Comparison of ENCODE assay signal across 8 cellular contexts in genomic region chr6:30647802-30648460, GRCh38. TPM values are rescaled to one million over a fixed set of nuclear protein-coding genes. Genes with fewer than 3 reads are reported as not detected.
DNase-seq lines count a peak whose midpoint lies in the region; ATAC-seq and TF ChIP-seq lines count a peak whose summit lies in the region.

No MANE protein-coding gene starts in this region.

- peak overlapping the region; percentile 99 for H3K4me3 ChIP-seq in MM.1S (ENCODE audit: low read length)
- H3K4me3 ChIP-seq in ascending aorta = peak overlapping the region; percentile 89 to 96
- peak overlapping the region; percentile 99 for H3K4me3 ChIP-seq in kidney epithelial cell (ENCODE audit: low read depth, low read length)

- peak overlapping the region; percentile 77 for H2AFZ ChIP-seq in MM.1S (ENCODE audit: low read length)

- peaks cover 27% of the 10 kb centered on the region for H3K4me1 Mint-ChIP-seq in stimulated activated naive CD8-positive, alpha-beta T cell treated with anti-CD3 and anti-CD28 coated beads, Interleukin-15, amount 100 ng/mL, for 72 hours

- H3K9me3 ChIP-seq in MM.1S (replicated peaks; ENCODE audit: insufficient read depth, low read length) = no peaks in the 10 kb centered on the region
- no peaks in the 10 kb centered on the region for H3K9me3 ChIP-seq in ascending aorta

- H3K36me3 ChIP-seq in MM.1S (replicated peaks; ENCODE audit: insufficient read depth, low read length) (peaks cover 4% of the 10 kb centered on the region; the same call in 1 of the 2 replicates), ascending aorta (peaks cover 16 to 29% of the 10 kb centered on the region in 2 donors), kidney epithelial cell (ENCODE audit: control insufficient read depth, insufficient read depth, low read length) (peaks cover 2% of the 10 kb centered on the region)

- H3K4me3 Mint-ChIP-seq in stimulated activated naive CD8-positive, alpha-beta T cell treated with anti-CD3 and anti-CD28 coated beads, Interleukin-15, amount 100 ng/mL, for 72 hours = peak overlapping the region; percentile 91

- no peaks in the 10 kb centered on the region for H3K9me3 Mint-ChIP-seq in stimulated activated naive CD8-positive, alpha-beta T cell treated with anti-CD3 and anti-CD28 coated beads, Interleukin-15, amount 100 ng/mL, for 72 hours

- no peaks in the 10 kb centered on the region for H3K27me3 ChIP-seq in MM.1S (replicated peaks; ENCODE audit: insufficient read depth, low read length)
- H3K27me3 ChIP-seq in ascending aorta = no peaks in the 10 kb centered on the region
- H3K27me3 ChIP-seq in kidney epithelial cell (ENCODE audit: control insufficient read depth, insufficient read depth, low read length) = no peaks in the 10 kb centered on the region

- H4K20me1 ChIP-seq in MM.1S (ENCODE audit: insufficient read depth, low read length) = no peaks in the 10 kb centered on the region

- H3K9ac ChIP-seq in MM.1S (ENCODE audit: low read length) = peak overlapping the region; percentile 96

- H3K9me2 ChIP-seq in MM.1S (replicated peaks; ENCODE audit: insufficient read depth, low read length) = no peaks in the 10 kb centered on the region

- H3K27ac ChIP-seq in MM.1S (ENCODE audit: low read length) (peak overlapping the region; percentile 79), ascending aorta (peak overlapping the region; percentile 85 to 93)

- peak overlapping the region; percentile 93 for H3K4me2 ChIP-seq in MM.1S (ENCODE audit: low read depth, low read length)

- H3K27ac Mint-ChIP-seq in stimulated activated naive CD8-positive, alpha-beta T cell treated with anti-CD3 and anti-CD28 coated beads, Interleukin-15, amount 100 ng/mL, for 72 hours = peak overlapping the region; percentile 86 to 96

- DNase-seq in NCI-H2081 (lab: John Stamatoyannopoulos, UW) = peak; percentile 58 to 67
- no peak for DNase-seq in NCI-H2081 treated with DMSO at 0.1 percent for 48 hours (lab: John Stamatoyannopoulos, UW)
- DNase-seq in MM.1S = no peak
- DNase-seq in ascending aorta (ENCODE audit: low spot score in 2 of 2) = no peak
- no peak for DNase-seq in kidney epithelial cell (ENCODE audit: low read depth)
- no peak for DNase-seq in stimulated activated naive CD8-positive, alpha-beta T cell treated with anti-CD3 and anti-CD28 coated beads, Interleukin-15, amount 100 ng/mL, for 72 hours
- no peak for DNase-seq in NOMO-1 treated with dmso at 0.1 percent for 144 hours (lab: John Stamatoyannopoulos, UW; ENCODE audit: unreplicated experiment)
- DNase-seq in A172 (ENCODE audit: low spot score) = no peak

- peaks cover 42% of the 10 kb centered on the region for H3K79me2 ChIP-seq in MM.1S (ENCODE audit: low read length)

- H3F3A ChIP-seq in MM.1S (ENCODE audit: insufficient read depth, low read length) = peaks cover 8% of the 10 kb centered on the region

- H3K27me3 Mint-ChIP-seq in stimulated activated naive CD8-positive, alpha-beta T cell treated with anti-CD3 and anti-CD28 coated beads, Interleukin-15, amount 100 ng/mL, for 72 hours = no peaks in the 10 kb centered on the region

- TF ChIP-seq CTCF in MM.1S (IDR thresholded peaks at IDR 0.05; ENCODE audit: low read length) (no peak), ascending aorta (IDR thresholded peaks at IDR 0.05) (no peak), kidney epithelial cell (IDR thresholded peaks at IDR 0.05; ENCODE audit: insufficient read depth, low read length, poor library complexity, severe bottlenecking) (no peak)

- no peak for ATAC-seq in stimulated activated naive CD8-positive, alpha-beta T cell treated with anti-CD3 and anti-CD28 coated beads, Interleukin-15, amount 100 ng/mL, for 72 hours

- intact Hi-C loops in ascending aorta (cut with DNase I) = loop anchor here (2.0 kb wide), 1 partner anchor 25 kb away; the partner anchor contains the start of gene DHX16

- H3K4me1 ChIP-seq in MM.1S (ENCODE audit: low read length) = peaks cover 5% of the 10 kb centered on the region; the same call in 1 of the 2 replicates
- peaks cover 0 to 12% of the 10 kb centered on the region in 2 donors for H3K4me1 ChIP-seq in ascending aorta

RNA-seq across cellular contexts. Expression of gene C6orf136, which starts 1.0 kb away (rescaled TPM):
- total RNA-seq in ascending aorta = 6.2 TPM
- 7.6 and 12.7 TPM in 2 replicates for total RNA-seq in kidney epithelial cell
- 4.8 and 6.1 TPM in 2 replicates for total RNA-seq in A172 (2014; rRNA removed; shearing (Covaris generic))

RNA-seq across cellular contexts. Expression of gene ATAT1, which starts 21.3 kb away (rescaled TPM):
- total RNA-seq in ascending aorta (13.7 TPM), kidney epithelial cell (6.6 and 8.5 TPM in 2 replicates)
- total RNA-seq in A172 (2014; rRNA removed; shearing (Covaris generic)) = 2.4 and 5.9 TPM in 2 replicates

RNA-seq across cellular contexts. Expression of gene DHX16, which starts 24.9 kb away (rescaled TPM):
- total RNA-seq in ascending aorta = 39.2 TPM
- 34.7 and 39.2 TPM in 2 replicates for total RNA-seq in kidney epithelial cell
- 30.4 and 36.1 TPM in 2 replicates for total RNA-seq in A172 (2014; rRNA removed; shearing (Covaris generic))

RNA-seq across cellular contexts. Expression of gene MRPS18B, which starts 30.3 kb away (rescaled TPM):
- total RNA-seq in ascending aorta (33.0 TPM), kidney epithelial cell (56.4 and 78.9 TPM in 2 replicates)
- total RNA-seq in A172 (2014; rRNA removed; shearing (Covaris generic)) = 76.8 and 82.8 TPM in 2 replicates

RNA-seq across cellular contexts. Expression of gene PPP1R10, which starts 30.9 kb away (rescaled TPM):
- total RNA-seq in ascending aorta = 52.6 TPM
- 38.6 and 40.2 TPM in 2 replicates for total RNA-seq in kidney epithelial cell
- total RNA-seq in A172 (2014; rRNA removed; shearing (Covaris generic)) = 22.6 and 28.2 TPM in 2 replicates

Comparison
In these comparisons a context has a peak if more than half of its experiments do, and no peak if none do; other contexts are left out.
1. DNase-seq: peak in NCI-H2081 (2 of 2); none in NCI-H2081 treated with DMSO at 0.1 percent for 48 hours (single experiment), MM.1S (single experiment), ascending aorta (0 of 2), kidney epithelial cell (single experiment), stimulated activated naive CD8-positive, alpha-beta T cell treated with anti-CD3 and anti-CD28 coated beads, Interleukin-15, amount 100 ng/mL, for 72 hours (0 of 2), NOMO-1 treated with dmso at 0.1 percent for 144 hours (single experiment) and A172 (single experiment).
2. Peak in every context shown above with its lines, with median percentiles within 50 percentile points of each other: H3K4me3 ChIP-seq.